In genomic region chr5:142820447-142820846, GRCh38 we compare ENCODE assay signal across 1 cellular context.
TF ChIP-seq lines count a peak whose summit lies in the region.

No MANE protein-coding gene starts in this region.

TF ChIP-seq in HepG2, 621 proteins besides CTCF, POLR2A, EP300 and RAD21 (continued from another document and continues in another):
- TF ChIP-seq, protein P1, sequence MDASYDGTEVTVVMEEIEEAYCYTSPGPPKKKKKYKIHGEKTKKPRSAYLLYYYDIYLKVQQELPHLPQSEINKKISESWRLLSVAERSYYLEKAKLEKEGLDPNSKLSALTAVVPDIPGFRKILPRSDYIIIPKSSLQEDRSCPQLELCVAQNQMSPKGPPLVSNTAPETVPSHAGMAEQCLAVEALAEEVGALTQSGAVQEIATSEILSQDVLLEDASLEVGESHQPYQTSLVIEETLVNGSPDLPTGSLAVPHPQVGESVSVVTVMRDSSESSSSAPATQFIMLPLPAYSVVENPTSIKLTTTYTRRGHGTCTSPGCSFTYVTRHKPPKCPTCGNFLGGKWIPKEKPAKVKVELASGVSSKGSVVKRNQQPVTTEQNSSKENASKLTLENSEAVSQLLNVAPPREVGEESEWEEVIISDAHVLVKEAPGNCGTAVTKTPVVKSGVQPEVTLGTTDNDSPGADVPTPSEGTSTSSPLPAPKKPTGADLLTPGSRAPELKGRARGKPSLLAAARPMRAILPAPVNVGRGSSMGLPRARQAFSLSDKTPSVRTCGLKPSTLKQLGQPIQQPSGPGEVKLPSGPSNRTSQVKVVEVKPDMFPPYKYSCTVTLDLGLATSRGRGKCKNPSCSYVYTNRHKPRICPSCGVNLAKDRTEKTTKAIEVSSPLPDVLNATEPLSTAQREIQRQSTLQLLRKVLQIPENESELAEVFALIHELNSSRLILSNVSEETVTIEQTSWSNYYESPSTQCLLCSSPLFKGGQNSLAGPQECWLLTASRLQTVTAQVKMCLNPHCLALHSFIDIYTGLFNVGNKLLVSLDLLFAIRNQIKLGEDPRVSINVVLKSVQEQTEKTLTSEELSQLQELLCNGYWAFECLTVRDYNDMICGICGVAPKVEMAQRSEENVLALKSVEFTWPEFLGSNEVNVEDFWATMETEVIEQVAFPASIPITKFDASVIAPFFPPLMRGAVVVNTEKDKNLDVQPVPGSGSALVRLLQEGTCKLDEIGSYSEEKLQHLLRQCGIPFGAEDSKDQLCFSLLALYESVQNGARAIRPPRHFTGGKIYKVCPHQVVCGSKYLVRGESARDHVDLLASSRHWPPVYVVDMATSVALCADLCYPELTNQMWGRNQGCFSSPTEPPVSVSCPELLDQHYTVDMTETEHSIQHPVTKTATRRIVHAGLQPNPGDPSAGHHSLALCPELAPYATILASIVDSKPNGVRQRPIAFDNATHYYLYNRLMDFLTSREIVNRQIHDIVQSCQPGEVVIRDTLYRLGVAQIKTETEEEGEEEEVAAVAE (CRISPR knock-in tag; IDR thresholded peaks at IDR 0.05; ENCODE audit: borderline replicate concordance), result no peak
- TF ChIP-seq SP5 (CRISPR knock-in tag; IDR thresholded peaks at IDR 0.05; ENCODE audit: borderline replicate concordance, low read depth) (peak; percentile 67; the same call in 1 of the 2 replicates), ZNF781 (CRISPR knock-in tag; IDR thresholded peaks at IDR 0.05; ENCODE audit: borderline replicate concordance, not compliant biosample characterization) (no peak), DDIT3 (CRISPR knock-in tag; IDR thresholded peaks at IDR 0.05) (no peak), THYN1 (CRISPR knock-in tag; IDR thresholded peaks at IDR 0.05; ENCODE audit: borderline replicate concordance, low read depth) (no peak), ERF (CRISPR knock-in tag; IDR thresholded peaks at IDR 0.05) (no peak), NFYC (CRISPR knock-in tag; IDR thresholded peaks at IDR 0.05) (no peak), YY1 (IDR thresholded peaks at IDR 0.05; ENCODE audit: insufficient read depth, insufficient replicate concordance, low read depth, low read length) (peak; percentile 52), ZNF329 (CRISPR knock-in tag; IDR thresholded peaks at IDR 0.05; ENCODE audit: low read depth) (no peak), RFX1 (IDR thresholded peaks at IDR 0.05) (no peak), KLF11 (CRISPR knock-in tag; IDR thresholded peaks at IDR 0.05) (no peak), IRF9 (CRISPR knock-in tag; IDR thresholded peaks at IDR 0.05; ENCODE audit: borderline replicate concordance) (no peak), ISL2 (CRISPR knock-in tag; IDR thresholded peaks at IDR 0.05) (peak; percentile 33; the same call in 1 of the 2 replicates), ZNF33B (CRISPR knock-in tag; IDR thresholded peaks at IDR 0.05) (no peak), ATF7 (IDR thresholded peaks at IDR 0.05) (no peak), ATF7 (CRISPR knock-in tag; IDR thresholded peaks at IDR 0.05) (no peak), TAF1 (CRISPR knock-in tag; IDR thresholded peaks at IDR 0.05) (no peak), ZNF367 (CRISPR knock-in tag; IDR thresholded peaks at IDR 0.05; ENCODE audit: borderline replicate concordance) (no peak), ZNF331 (CRISPR knock-in tag; IDR thresholded peaks at IDR 0.05) (peak; percentile 53; the same call in 1 of the 2 replicates), HOXA3 (CRISPR knock-in tag; IDR thresholded peaks at IDR 0.05) (peak; percentile 67), ZNF431 (CRISPR knock-in tag; IDR thresholded peaks at IDR 0.05; ENCODE audit: borderline replicate concordance, low read depth) (no peak), SMYD3 (CRISPR knock-in tag; IDR thresholded peaks at IDR 0.05) (no peak), HHEX (CRISPR knock-in tag; IDR thresholded peaks at IDR 0.05) (no peak), POGZ (CRISPR knock-in tag; IDR thresholded peaks at IDR 0.05) (peak; percentile 54), DPF2 (CRISPR knock-in tag; IDR thresholded peaks at IDR 0.05; ENCODE audit: borderline replicate concordance, low read depth) (0 out of 2 replicates have a peak, but pooled peaks have one; percentile 26), ZNF510 (CRISPR knock-in tag; IDR thresholded peaks at IDR 0.05; ENCODE audit: low read depth) (no peak), ZNF589 (CRISPR knock-in tag; conservative IDR thresholded peaks at IDR 0.05) (no peak), ZSCAN22 (CRISPR knock-in tag; IDR thresholded peaks at IDR 0.05) (no peak), TGIF2 (CRISPR knock-in tag; IDR thresholded peaks at IDR 0.05) (no peak), RNF219 (CRISPR knock-in tag; IDR thresholded peaks at IDR 0.05) (no peak), RNF2 (conservative IDR thresholded peaks at IDR 0.05; ENCODE audit: low read depth) (no peak), SUZ12 (IDR thresholded peaks at IDR 0.05; ENCODE audit: low read depth, low read length) (no peak), HNRNPH1 (optimal IDR thresholded peaks at IDR 0.05; ENCODE audit: low read depth, low read length) (no peak), ZNF784 (CRISPR knock-in tag; IDR thresholded peaks at IDR 0.05; ENCODE audit: borderline replicate concordance) (no peak), ZNF703 (CRISPR knock-in tag; IDR thresholded peaks at IDR 0.05; ENCODE audit: borderline replicate concordance) (no peak), STAG1 (CRISPR knock-in tag; IDR thresholded peaks at IDR 0.05) (peak; percentile 6; the same call in 1 of the 2 replicates), FOXC1 (CRISPR knock-in tag; IDR thresholded peaks at IDR 0.05; ENCODE audit: borderline replicate concordance) (no peak), SNAI1 (CRISPR knock-in tag; IDR thresholded peaks at IDR 0.05; ENCODE audit: borderline replicate concordance) (no peak), MXD1 (CRISPR knock-in tag; IDR thresholded peaks at IDR 0.05) (no peak), MTA3 (CRISPR knock-in tag; IDR thresholded peaks at IDR 0.05) (no peak), HDAC6 (IDR thresholded peaks at IDR 0.05; ENCODE audit: low read depth, low read length) (no peak), ZNF335 (CRISPR knock-in tag; IDR thresholded peaks at IDR 0.05) (0 out of 2 replicates have a peak, but pooled peaks have one; percentile 6), FOXM1 (CRISPR knock-in tag; IDR thresholded peaks at IDR 0.05) (no peak), ZNF720 (CRISPR knock-in tag; IDR thresholded peaks at IDR 0.05) (no peak), SOX13 (IDR thresholded peaks at IDR 0.05) (no peak), SOX13 (CRISPR knock-in tag; conservative IDR thresholded peaks at IDR 0.05 in 1 of 2, IDR thresholded peaks at IDR 0.05 in 1 of 2) (peak in 1 of 2 experiments; percentile 78; a peak in 2 of 4 replicates), ZNF235 (CRISPR knock-in tag; IDR thresholded peaks at IDR 0.05; ENCODE audit: borderline replicate concordance) (no peak), NFKBIZ (CRISPR knock-in tag; IDR thresholded peaks at IDR 0.05) (no peak), ZNF12 (CRISPR knock-in tag; IDR thresholded peaks at IDR 0.05) (peak; percentile 48; the same call in 1 of the 2 replicates), ETV5 (CRISPR knock-in tag; IDR thresholded peaks at IDR 0.05; ENCODE audit: borderline replicate concordance) (no peak), CENPX (CRISPR knock-in tag; IDR thresholded peaks at IDR 0.05) (no peak), ZNF383 (CRISPR knock-in tag; IDR thresholded peaks at IDR 0.05; ENCODE audit: borderline replicate concordance) (no peak), E2F5 (CRISPR knock-in tag; conservative IDR thresholded peaks at IDR 0.05) (no peak)
- TF ChIP-seq, protein P2, sequence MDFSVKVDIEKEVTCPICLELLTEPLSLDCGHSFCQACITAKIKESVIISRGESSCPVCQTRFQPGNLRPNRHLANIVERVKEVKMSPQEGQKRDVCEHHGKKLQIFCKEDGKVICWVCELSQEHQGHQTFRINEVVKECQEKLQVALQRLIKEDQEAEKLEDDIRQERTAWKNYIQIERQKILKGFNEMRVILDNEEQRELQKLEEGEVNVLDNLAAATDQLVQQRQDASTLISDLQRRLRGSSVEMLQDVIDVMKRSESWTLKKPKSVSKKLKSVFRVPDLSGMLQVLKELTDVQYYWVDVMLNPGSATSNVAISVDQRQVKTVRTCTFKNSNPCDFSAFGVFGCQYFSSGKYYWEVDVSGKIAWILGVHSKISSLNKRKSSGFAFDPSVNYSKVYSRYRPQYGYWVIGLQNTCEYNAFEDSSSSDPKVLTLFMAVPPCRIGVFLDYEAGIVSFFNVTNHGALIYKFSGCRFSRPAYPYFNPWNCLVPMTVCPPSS (IDR thresholded peaks at IDR 0.05), result no peak
- TF ChIP-seq, protein P3, sequence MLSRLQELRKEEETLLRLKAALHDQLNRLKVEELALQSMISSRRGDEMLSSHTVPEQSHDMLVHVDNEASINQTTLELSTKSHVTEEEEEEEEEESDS (CRISPR knock-in tag; IDR thresholded peaks at IDR 0.05; ENCODE audit: borderline replicate concordance), result no peak
- TF ChIP-seq, protein P4, sequence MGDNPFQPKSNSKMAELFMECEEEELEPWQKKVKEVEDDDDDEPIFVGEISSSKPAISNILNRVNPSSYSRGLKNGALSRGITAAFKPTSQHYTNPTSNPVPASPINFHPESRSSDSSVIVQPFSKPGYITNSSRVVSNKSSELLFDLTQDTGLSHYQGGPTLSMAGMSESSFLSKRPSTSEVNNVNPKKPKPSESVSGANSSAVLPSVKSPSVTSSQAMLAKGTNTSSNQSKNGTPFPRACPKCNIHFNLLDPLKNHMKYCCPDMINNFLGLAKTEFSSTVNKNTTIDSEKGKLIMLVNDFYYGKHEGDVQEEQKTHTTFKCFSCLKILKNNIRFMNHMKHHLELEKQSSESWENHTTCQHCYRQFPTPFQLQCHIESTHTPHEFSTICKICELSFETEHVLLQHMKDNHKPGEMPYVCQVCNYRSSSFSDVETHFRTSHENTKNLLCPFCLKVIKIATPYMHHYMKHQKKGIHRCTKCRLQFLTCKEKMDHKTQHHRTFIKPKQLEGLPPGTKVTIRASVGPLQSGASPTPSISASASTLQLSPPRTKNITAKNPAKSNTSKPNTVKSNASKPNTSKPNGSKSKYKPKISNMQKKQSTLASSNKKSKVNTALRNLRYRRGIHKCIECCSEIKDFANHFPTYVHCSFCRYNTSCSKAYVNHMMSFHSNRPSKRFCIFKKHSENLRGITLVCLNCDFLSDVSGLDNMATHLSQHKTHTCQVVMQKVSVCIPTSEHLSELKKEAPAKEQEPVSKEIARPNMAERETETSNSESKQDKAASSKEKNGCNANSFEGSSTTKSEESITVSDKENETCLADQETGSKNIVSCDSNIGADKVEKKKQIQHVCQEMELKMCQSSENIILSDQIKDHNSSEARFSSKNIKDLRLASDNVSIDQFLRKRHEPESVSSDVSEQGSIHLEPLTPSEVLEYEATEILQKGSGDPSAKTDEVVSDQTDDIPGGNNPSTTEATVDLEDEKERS (CRISPR knock-in tag; IDR thresholded peaks at IDR 0.05), result no peak
- TF ChIP-seq, protein P5, sequence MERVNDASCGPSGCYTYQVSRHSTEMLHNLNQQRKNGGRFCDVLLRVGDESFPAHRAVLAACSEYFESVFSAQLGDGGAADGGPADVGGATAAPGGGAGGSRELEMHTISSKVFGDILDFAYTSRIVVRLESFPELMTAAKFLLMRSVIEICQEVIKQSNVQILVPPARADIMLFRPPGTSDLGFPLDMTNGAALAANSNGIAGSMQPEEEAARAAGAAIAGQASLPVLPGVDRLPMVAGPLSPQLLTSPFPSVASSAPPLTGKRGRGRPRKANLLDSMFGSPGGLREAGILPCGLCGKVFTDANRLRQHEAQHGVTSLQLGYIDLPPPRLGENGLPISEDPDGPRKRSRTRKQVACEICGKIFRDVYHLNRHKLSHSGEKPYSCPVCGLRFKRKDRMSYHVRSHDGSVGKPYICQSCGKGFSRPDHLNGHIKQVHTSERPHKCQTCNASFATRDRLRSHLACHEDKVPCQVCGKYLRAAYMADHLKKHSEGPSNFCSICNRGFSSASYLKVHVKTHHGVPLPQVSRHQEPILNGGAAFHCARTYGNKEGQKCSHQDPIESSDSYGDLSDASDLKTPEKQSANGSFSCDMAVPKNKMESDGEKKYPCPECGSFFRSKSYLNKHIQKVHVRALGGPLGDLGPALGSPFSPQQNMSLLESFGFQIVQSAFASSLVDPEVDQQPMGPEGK (CRISPR knock-in tag; IDR thresholded peaks at IDR 0.05), result no peak
